ENCODE assay signal across 8 cellular contexts in the genomic region with DNA sequence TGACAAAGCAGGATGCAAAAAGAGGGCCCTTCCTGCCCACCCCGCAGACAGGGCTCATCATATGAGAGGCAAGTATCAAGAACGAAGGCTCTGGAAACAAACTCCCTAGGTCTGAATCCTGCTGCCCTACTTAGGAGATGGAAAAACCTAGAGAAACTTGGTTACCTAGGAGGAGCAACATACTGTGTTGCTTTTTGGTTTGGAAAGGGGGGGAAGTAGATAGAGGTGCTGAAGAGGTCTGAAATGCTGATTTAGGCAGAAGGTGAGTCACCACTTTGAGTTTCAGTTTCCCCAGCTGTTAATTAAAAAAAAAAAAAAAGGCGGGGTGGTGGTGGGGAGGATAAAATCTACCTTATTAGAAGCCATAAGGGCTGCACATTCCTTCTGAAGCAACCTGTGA. TPM values are rescaled to one million over a fixed set of nuclear protein-coding genes. Genes with fewer than 3 reads are reported as not detected.
DNase-seq lines count a peak whose midpoint lies in the region; ATAC-seq and TF ChIP-seq lines count a peak whose summit lies in the region.

No MANE protein-coding gene starts in this region.

- H3K4me3 Mint-ChIP-seq in IgD-negative memory B cell, result peak overlapping the region in 3 of 4 donors; percentile 88 to 95 (median 89)
- no peak overlapping the region for H3K4me3 Mint-ChIP-seq in MCF 10A (ENCODE audit: unreplicated experiment)
- peak overlapping the region; percentile 91 for H3K4me3 Mint-ChIP-seq in natural killer cell

- H3K27ac Mint-ChIP-seq in IgD-negative memory B cell (peak overlapping the region in 1 of 3 donors; percentile 89), MCF 10A (ENCODE audit: low read depth, unreplicated experiment) (no peak overlapping the region), natural killer cell (no peak overlapping the region)

- TSS peak; percentile 28 for BruUV-seq in MCF 10A (replicated peaks; lab: Mats Ljungman, UMichigan)

- peak overlapping the region; percentile 80; the same call in 1 of the 2 replicates for H3K4me3 ChIP-seq in AG09309 (ENCODE audit: control insufficient read depth, low read depth, low read length)

- CTCF ChIA-PET in MCF 10A (lab: Yijun Ruan, JAX), result interaction anchor here (0.6 to 6.5 kb wide), 5 partner anchors 14 to 356 kb away, joined by 3 to 48 read pairs (median 4); no protein-coding TSS in a partner anchor

- POLR2A ChIA-PET in MCF 10A (lab: Yijun Ruan, JAX), result interaction anchor here (0.7 to 7.0 kb wide), 13 partner anchors 9 to 1466 kb away, joined by 3 to 49 read pairs (median 5); partner anchors contain the start of gene SIAH1

- ATAC-seq in natural killer cell (peak in 2 of 3 donors; percentile 22 to 24), HG03139 (IDR thresholded peaks at IDR 0.05; ENCODE audit: unreplicated experiment) (no peak)

- no peak for TF ChIP-seq CTCF in AG09309 (IDR thresholded peaks at IDR 0.05; ENCODE audit: control insufficient read depth, insufficient read depth, low read depth, low read length, missing control alignments)
- no peak for TF ChIP-seq CTCF in MCF 10A (IDR thresholded peaks at IDR 0.05; ENCODE audit: unreplicated experiment)
- no peak for TF ChIP-seq CTCF in natural killer cell (IDR thresholded peaks at IDR 0.05)

- H3K27me3 Mint-ChIP-seq in IgD-negative memory B cell (no peaks in the 10 kb centered on the region), MCF 10A (ENCODE audit: insufficient read depth, unreplicated experiment) (no peaks in the 10 kb centered on the region), natural killer cell (ENCODE audit: low read depth in 2 of 2) (no peaks in the 10 kb centered on the region)

- H3K9me3 Mint-ChIP-seq in IgD-negative memory B cell, result peaks cover 0 to 3% (median 0%) of the 10 kb centered on the region in 3 donors
- no peaks in the 10 kb centered on the region for H3K9me3 Mint-ChIP-seq in MCF 10A (ENCODE audit: unreplicated experiment)
- H3K9me3 Mint-ChIP-seq in natural killer cell, result peaks cover 0 to 3% of the 10 kb centered on the region in 2 donors

- intact Hi-C loops in MCF 10A (cut with micrococcal nuclease) (loop anchor here (10.0 kb wide), 1 partner anchor 54 kb away; no protein-coding TSS in a partner anchor), natural killer cell (cut with micrococcal nuclease) (no loop called here)

- no peaks in the 10 kb centered on the region for H3K36me3 Mint-ChIP-seq in IgD-negative memory B cell
- H3K36me3 Mint-ChIP-seq in MCF 10A (ENCODE audit: insufficient read depth, unreplicated experiment), result peaks cover 13% of the 10 kb centered on the region
- H3K36me3 Mint-ChIP-seq in natural killer cell, result no peaks in the 10 kb centered on the region

- peaks cover 27 to 37% (median 30%) of the 10 kb centered on the region in 3 donors for H3K4me1 Mint-ChIP-seq in IgD-negative memory B cell
- H3K4me1 Mint-ChIP-seq in MCF 10A (ENCODE audit: insufficient read depth, unreplicated experiment), result peaks cover 18% of the 10 kb centered on the region
- H3K4me1 Mint-ChIP-seq in natural killer cell, result peaks cover 39 to 53% of the 10 kb centered on the region in 2 donors

- no peak for DNase-seq in AG09309 (ENCODE audit: low read depth)
- peak; percentile 48 for DNase-seq in GM19238 (ENCODE audit: insufficient read length, low spot score)
- DNase-seq in MCF 10A (ENCODE audit: unreplicated experiment), result peak; percentile 58
- no peak for DNase-seq in natural killer cell
- DNase-seq in mesenteric fat pad (ENCODE audit: low spot score), result no peak
- no peak for DNase-seq in NCI-H2107 treated with DMSO at 0.1 percent for 48 hours (lab: John Stamatoyannopoulos, UW; ENCODE audit: unreplicated experiment)

RNA-seq across cellular contexts. Expression of gene N4BP1, which starts 1.5 kb away (rescaled TPM):
- 16.4 TPM for polyA plus RNA-seq in IgD-negative memory B cell
- total RNA-seq in MCF 10A (2022), result 26.2 and 27.9 TPM in 2 replicates
- 10 to 100 TPM; 43.2 to 63.1 (median 55.5) TPM for total RNA-seq in natural killer cell
- 44.8 TPM for total RNA-seq in mesenteric fat pad

Comparison
In these comparisons a context has a peak if more than half of its experiments do, and no peak if none do; other contexts are left out.
1. DNase-seq: peak in GM19238 (single experiment) and MCF 10A (single experiment); none in AG09309 (single experiment), natural killer cell (single experiment), mesenteric fat pad (single experiment) and NCI-H2107 treated with DMSO at 0.1 percent for 48 hours (single experiment).